8 cellular contexts compared by ENCODE assay signal in genomic region chr1:64471724-64472276, GRCh38. TPM values are rescaled to one million over a fixed set of nuclear protein-coding genes. Genes with fewer than 3 reads are reported as not detected.
A peak's percentile ranks its signal among the peaks of the same experiment; 100 is the strongest.
DNase-seq lines count a peak whose midpoint lies in the region; ATAC-seq and TF ChIP-seq lines count a peak whose summit lies in the region.

No MANE protein-coding gene starts in this region.

- no peak overlapping the region for H3K27ac Mint-ChIP-seq in naive B cell

- peak overlapping the region; percentile 95 for H3K27ac ChIP-seq in HUES48 (ENCODE audit: low read depth, low read length)
- H3K27ac ChIP-seq in coronary artery: peak overlapping the region; percentile 79 to 87

- DNase-seq in AG08396 (ENCODE audit: low spot score): peak; percentile 54
- no peak for DNase-seq in coronary artery (ENCODE audit: low spot score)
- no peak for DNase-seq in naive B cell
- no peak for DNase-seq in hippocampal formation (lab: John Stamatoyannopoulos, UW)
- no peak for DNase-seq in stimulated activated CD4-positive, alpha-beta T cell treated with anti-CD3 and anti-CD28 coated beads, Interleukin-2, amount 100 ng/mL, for 24 hours
- no peak for DNase-seq in stimulated activated CD4-positive, alpha-beta T cell treated with anti-CD3 and anti-CD28 coated beads, Interleukin-4, amount 100 ng/mL, for 1 hour

- peaks cover 38% of the 10 kb centered on the region for H3K4me1 ChIP-seq in HUES48 (ENCODE audit: control insufficient read depth, insufficient read depth, low read length)

- H3K36me3 ChIP-seq in HUES48 (ENCODE audit: control insufficient read depth, insufficient read depth, low read length): peaks cover 7% of the 10 kb centered on the region

- peak overlapping the region in 7 of 8 donors; percentile 7 to 91 (median 83) for H3K4me3 Mint-ChIP-seq in naive B cell

- peaks cover 0 to 19% of the 10 kb centered on the region in 2 donors for H3K36me3 Mint-ChIP-seq in naive B cell

- ATAC-seq in naive B cell (ENCODE audit: low read depth in 2 of 2) (no peak), GM21447 (IDR thresholded peaks at IDR 0.05; ENCODE audit: unreplicated experiment) (no peak)

- peaks cover 23% of the 10 kb centered on the region for H3K27me3 ChIP-seq in HUES48 (ENCODE audit: control insufficient read depth, insufficient read depth, low read length)

- peaks cover 50 to 63% (median 54%) of the 10 kb centered on the region in 3 donors for H3K27me3 Mint-ChIP-seq in naive B cell

- peak overlapping the region; percentile 78 for H3K9ac ChIP-seq in HUES48 (ENCODE audit: low read depth, low read length)

- H3K9me3 ChIP-seq in HUES48 (ENCODE audit: control insufficient read depth, insufficient read depth, low read length): no peaks in the 10 kb centered on the region

- no peak for TF ChIP-seq CTCF in coronary artery (IDR thresholded peaks at IDR 0.05)

- H3K9me3 Mint-ChIP-seq in naive B cell: peaks cover 0 to 3% (median 0%) of the 10 kb centered on the region in 7 donors

- H3K4me3 ChIP-seq in HUES48 (ENCODE audit: low read depth, low read length) (peak overlapping the region; percentile 95), coronary artery (peak overlapping the region; percentile 78)

- peaks cover 15 to 24% (median 17%) of the 10 kb centered on the region in 3 donors for H3K4me1 Mint-ChIP-seq in naive B cell

RNA-seq across cellular contexts. Expression of gene CACHD1, which starts 1.9 kb away (rescaled TPM):
- polyA plus RNA-seq in naive B cell (ENCODE audit: low read depth in 6 of 6): not detected
